Comparison of ENCODE assay signal across 24 cellular contexts in the genomic region with DNA sequence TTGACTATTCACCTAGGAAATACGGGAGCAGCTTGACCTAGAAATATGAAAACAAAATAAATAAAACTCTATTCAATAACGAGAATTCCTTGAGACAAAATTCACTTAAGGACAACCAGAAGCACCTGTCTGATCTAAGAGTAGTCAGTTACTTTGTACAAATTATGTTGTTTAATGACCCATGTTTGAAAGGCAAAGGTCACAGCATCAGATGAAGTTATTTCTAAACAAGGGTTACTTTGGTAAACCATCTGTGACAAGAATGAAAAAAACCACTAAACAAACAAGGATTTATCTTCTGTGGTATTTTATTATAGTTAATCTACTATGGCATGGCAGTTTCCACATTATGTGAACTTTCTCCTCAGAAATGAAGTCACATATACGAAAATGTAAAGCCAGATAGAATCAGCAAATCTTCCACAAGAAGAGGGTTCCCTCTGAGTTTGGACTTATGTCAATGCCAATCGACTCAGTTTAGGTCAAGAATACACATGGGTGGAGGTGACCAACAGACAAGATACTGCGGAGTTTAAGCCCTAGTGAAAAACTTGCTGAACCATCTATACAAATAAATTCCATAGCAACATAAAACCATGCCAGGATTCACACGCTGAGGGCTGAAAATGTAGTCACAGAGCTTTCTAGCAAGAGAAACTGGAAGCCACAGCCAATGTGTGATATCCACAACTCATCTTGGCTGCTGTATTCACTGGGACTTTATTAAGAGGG. TPM values are rescaled to one million over a fixed set of nuclear protein-coding genes. Genes with fewer than 3 reads are reported as not detected.
DNase-seq lines count a peak whose midpoint lies in the region; ATAC-seq, FAIRE-seq and TF ChIP-seq lines count a peak whose summit lies in the region.
"Had no signal": no experiment of that assay in that cellular context is flagged by ENCODE, and none has a peak within 500 bp of the region (broad histone marks: within the 10 kb centered on the region; RNA-seq: fewer than 3 reads in every experiment).

No MANE protein-coding gene starts in this region.

- no peak overlapping the region for H2BK5ac ChIP-seq in trophoblast cell (ENCODE audit: low read depth, low read length, poor library complexity)

- CTCF ChIA-PET in PC-3 (lab: Charles Lee) = no interaction called here
- CTCF ChIA-PET in endothelial cell of umbilical vein (lab: Charles Lee) = no interaction called here

- no peaks in the 10 kb centered on the region for H3K27me3 ChIP-seq in PC-3 (ENCODE audit: low read length)
- H3K27me3 ChIP-seq in endothelial cell of umbilical vein (ENCODE audit: control insufficient read depth in 2 of 2, insufficient read depth in 2 of 2, low read length in 2 of 2) = no peaks in the 10 kb centered on the region
- H3K27me3 ChIP-seq in trophoblast cell (ENCODE audit: insufficient read depth, low read length) = no peaks in the 10 kb centered on the region
- H3K27me3 ChIP-seq in ascending aorta = no peaks in the 10 kb centered on the region
- H3K27me3 ChIP-seq: BLaER1, MG63, SJSA1 had no signal

- H3K79me2 ChIP-seq in PC-3 (ENCODE audit: low read length) = no peaks in the 10 kb centered on the region
- H3K79me2 ChIP-seq in endothelial cell of umbilical vein (ENCODE audit: control insufficient read depth, insufficient read depth, low read length) = no peaks in the 10 kb centered on the region
- H3K79me2 ChIP-seq in trophoblast cell (ENCODE audit: control insufficient read depth, insufficient read depth, low read length, poor library complexity) = no peaks in the 10 kb centered on the region

- H4K20me1 ChIP-seq in PC-3 (ENCODE audit: low read length) = no peaks in the 10 kb centered on the region
- H4K20me1 ChIP-seq in endothelial cell of umbilical vein (replicated peaks; ENCODE audit: control insufficient read depth, extremely low read depth, insufficient read depth, low read length) = no peaks in the 10 kb centered on the region
- H4K20me1 ChIP-seq: BLaER1 had no signal

- no peaks in the 10 kb centered on the region for H3K9me1 ChIP-seq in endothelial cell of umbilical vein (replicated peaks; ENCODE audit: control insufficient read depth, extremely low read depth, insufficient read depth, low read length)

- TF ChIP-seq POLR2A in endothelial cell of umbilical vein (IDR thresholded peaks at IDR 0.05; ENCODE audit: low read depth, low read length) = no peak

- no peaks in the 10 kb centered on the region for H3K79me1 ChIP-seq in trophoblast cell (ENCODE audit: low read length)

- no peak overlapping the region for H2BK12ac ChIP-seq in trophoblast cell (ENCODE audit: low read length)

- H4K91ac ChIP-seq in trophoblast cell (ENCODE audit: low read depth, low read length) = no peak overlapping the region

- H3K4me2 ChIP-seq in PC-3 (ENCODE audit: low read length) (no peak overlapping the region), endothelial cell of umbilical vein (ENCODE audit: insufficient read depth, low read length) (no peak overlapping the region), trophoblast cell (ENCODE audit: low read length) (no peak overlapping the region)
- H3K4me2 ChIP-seq: BLaER1 had no signal

- H3K27ac ChIP-seq in PC-3 (ENCODE audit: low read length) (no peak overlapping the region), endothelial cell of umbilical vein (ENCODE audit: insufficient read depth, low read depth, low read length) (no peak overlapping the region), trophoblast cell (ENCODE audit: low read depth, low read length) (no peak overlapping the region), ascending aorta (no peak overlapping the region)
- H3K27ac ChIP-seq: BLaER1, HL-60, SJSA1 had no signal

- no peak overlapping the region for H2AFZ ChIP-seq in PC-3 (ENCODE audit: low read length)
- H2AFZ ChIP-seq in endothelial cell of umbilical vein (ENCODE audit: low read depth, low read length) = no peak overlapping the region
- no peak overlapping the region for H2AFZ ChIP-seq in trophoblast cell (ENCODE audit: insufficient read depth, low read length, poor library complexity)

- H3K9me2 ChIP-seq in PC-3 (replicated peaks; ENCODE audit: low read length) = no peaks in the 10 kb centered on the region

- H2AK5ac ChIP-seq in trophoblast cell (ENCODE audit: low read length) = no peak overlapping the region

- no TSS peak for BruUV-seq in PC-3 (replicated peaks; lab: Mats Ljungman, UMichigan)
- BruUV-seq in endothelial cell of umbilical vein (replicated peaks; lab: Mats Ljungman, UMichigan) = no TSS peak

- H4K12ac ChIP-seq in trophoblast cell (ENCODE audit: low read depth, low read length) = no peak overlapping the region

- peak; percentile 8 for FAIRE-seq in endothelial cell of umbilical vein (lab: Jason Lieb, UNC)
- FAIRE-seq: A204.1, G401.6, GM12891 had no signal

- no CpG with 5 or more reads among the region's 6 CpGs for WGBS in trophoblast cell (ENCODE audit: extremely low coverage, insufficient coverage, insufficient read length)

- no peak overlapping the region for H3K18ac ChIP-seq in trophoblast cell (ENCODE audit: low read length)

- H3K23ac ChIP-seq in trophoblast cell (ENCODE audit: low read length) = no peak overlapping the region

- H3K4me3 ChIP-seq in PC-3 (ENCODE audit: low read length) (no peak overlapping the region), endothelial cell of umbilical vein (replicated peaks in 1 of 3; ENCODE audit: insufficient read depth in 1 of 3, low read depth in 1 of 3, low read length in 3 of 3) (no peak overlapping the region), trophoblast cell (ENCODE audit: low read depth, low read length) (no peak overlapping the region), ascending aorta (no peak overlapping the region)
- H3K4me3 ChIP-seq: BLaER1, MG63, SJSA1 had no signal

- intact Hi-C loops in PC-3 (cut with micrococcal nuclease) = no loop called here
- intact Hi-C loops in endothelial cell of umbilical vein (cut with micrococcal nuclease) = no loop called here
- intact Hi-C loops in ascending aorta (cut with DNase I) = no loop called here

- H2BK120ac ChIP-seq in trophoblast cell (ENCODE audit: insufficient read depth, low read length, poor library complexity) = no peak overlapping the region

- DNase-seq in GM04503 (ENCODE audit: low read depth) (peak; percentile 8), PC-3 (peak; percentile 10), endothelial cell of umbilical vein (ENCODE audit: low read depth, low spot score) (no peak), trophoblast cell (peak; percentile 5 to 66), hypothalamus (lab: John Stamatoyannopoulos, UW) (no peak), ascending aorta (ENCODE audit: low spot score in 2 of 2) (no peak)
- DNase-seq in activated effector memory CD4-positive, alpha-beta T cell treated with Interleukin-2 at 50 U/mL for 16 hours = no peak
- DNase-seq: CD4-positive, alpha-beta T cell; DMS53; KBM-7; MG63; NCI-H2081; NCI-H2227 treated with DMSO at 0.1 percent for 48 hours; NCI-H526 treated with DMSO at 0.1 percent for 48 hours; Right ventricle myocardium superior; RPMI8226 had no signal

- H3K9ac ChIP-seq in PC-3 (ENCODE audit: low read length) = no peak overlapping the region
- H3K9ac ChIP-seq in endothelial cell of umbilical vein (replicated peaks; ENCODE audit: extremely low read depth, insufficient read depth, low read length) = no peak overlapping the region
- no peak overlapping the region for H3K9ac ChIP-seq in trophoblast cell (ENCODE audit: low read length)
- H3K9ac ChIP-seq: BLaER1 had no signal

- no peaks in the 10 kb centered on the region for H3F3A ChIP-seq in PC-3 (ENCODE audit: low read length, unreplicated experiment)

- H3K4me1 ChIP-seq in PC-3 (ENCODE audit: insufficient read depth, low read length) (no peaks in the 10 kb centered on the region; the same call in 1 of the 2 replicates), endothelial cell of umbilical vein (ENCODE audit: control insufficient read depth, extremely low read depth, insufficient read depth, low read length) (no peaks in the 10 kb centered on the region), trophoblast cell (ENCODE audit: control insufficient read depth in 1 of 2, insufficient read depth in 2 of 2, low read length in 2 of 2) (no peaks in the 10 kb centered on the region), ascending aorta (no peaks in the 10 kb centered on the region)
- H3K4me1 ChIP-seq: BLaER1, SJSA1 had no signal

- no peak overlapping the region for H4K8ac ChIP-seq in trophoblast cell (ENCODE audit: low read depth, low read length)

- H3K36me3 ChIP-seq in PC-3 (ENCODE audit: low read depth, low read length) (peaks cover 50% of the 10 kb centered on the region), endothelial cell of umbilical vein (ENCODE audit: control insufficient read depth in 2 of 2, extremely low read depth in 1 of 2, insufficient read depth in 2 of 2, low read length in 2 of 2) (peaks cover 11 to 17% of the 10 kb centered on the region in 2 experiments), trophoblast cell (ENCODE audit: control insufficient read depth in 1 of 2, insufficient read depth in 2 of 2, low read length in 2 of 2) (peaks cover 29 to 56% of the 10 kb centered on the region in 2 experiments), ascending aorta (peaks cover 11 to 23% of the 10 kb centered on the region in 2 donors)

- H3K9me3 ChIP-seq in PC-3 (ENCODE audit: low read length) = no peaks in the 10 kb centered on the region
- no peaks in the 10 kb centered on the region for H3K9me3 ChIP-seq in endothelial cell of umbilical vein (replicated peaks; ENCODE audit: control insufficient read depth, insufficient read depth, low read length)
- H3K9me3 ChIP-seq in trophoblast cell (ENCODE audit: insufficient read depth, low read depth, low read length) = peaks cover 9% of the 10 kb centered on the region
- H3K9me3 ChIP-seq in ascending aorta = no peaks in the 10 kb centered on the region
- H3K9me3 ChIP-seq: BLaER1, MG63, SJSA1 had no signal

- no peak overlapping the region for H3K14ac ChIP-seq in trophoblast cell (ENCODE audit: low read length)

- no peak for ATAC-seq in PC-3
- no peak for ATAC-seq in GM19467 (IDR thresholded peaks at IDR 0.05; ENCODE audit: unreplicated experiment)
- ATAC-seq: HCT116 had no signal

- TF ChIP-seq CTCF in PC-3 (conservative IDR thresholded peaks at IDR 0.05; ENCODE audit: low read depth, low read length) = no peak
- TF ChIP-seq CTCF in endothelial cell of umbilical vein (IDR thresholded peaks at IDR 0.05; ENCODE audit: extremely low read depth in 1 of 2, insufficient read depth in 1 of 2, low read depth in 1 of 2, low read length in 2 of 2) = no peak
- no peak for TF ChIP-seq CTCF in ascending aorta (IDR thresholded peaks at IDR 0.05)

- dilution Hi-C loops in endothelial cell of umbilical vein (cut with MboI; ENCODE audit: extremely low pct_ligation_motif_present, low sequenced_read_pairs) = no loop called here

- no peak overlapping the region for H3K4ac ChIP-seq in trophoblast cell (ENCODE audit: low read depth, low read length)

- POLR2A ChIA-PET in PC-3 (lab: Charles Lee; ENCODE audit: unreplicated experiment) = no interaction called here
- POLR2A ChIA-PET in endothelial cell of umbilical vein (lab: Charles Lee) = no interaction called here

RNA-seq across cellular contexts. Expression of gene NCAPD3, which starts 53.4 kb away (rescaled TPM):
- total RNA-seq in PC-3 (2014; rRNA removed) = 74.5 and 85.0 TPM in 2 replicates
- total RNA-seq in endothelial cell of umbilical vein = 42.6 and 43.8 TPM in 2 replicates
- 19.7 and 22.6 TPM in 2 replicates for polyA plus RNA-seq in endothelial cell of umbilical vein
- 22.3 and 25.2 TPM in 2 replicates for polyA plus RNA-seq in endothelial cell of umbilical vein (2011; cell fraction: cytosol; rRNA removed)
- 58.9 and 69.5 TPM in 2 replicates for polyA plus RNA-seq in endothelial cell of umbilical vein (2011; cell fraction: nucleus; rRNA removed)
- polyA plus RNA-seq in endothelial cell of umbilical vein (2012) = 23.6 and 30.5 TPM in 2 replicates
- 51.1 and 54.4 TPM in 2 replicates for polyA minus RNA-seq in endothelial cell of umbilical vein
- 74.8 TPM for polyA minus RNA-seq in endothelial cell of umbilical vein (2011; cell fraction: cytosol; rRNA and poly(A)+ RNA removed)
- polyA minus RNA-seq in endothelial cell of umbilical vein (2011; cell fraction: nucleus; rRNA and poly(A)+ RNA removed) = 42.2 and 56.5 TPM in 2 replicates
- polyA plus RNA-seq in trophoblast cell (2013) = 12.2 and 12.7 TPM in 2 replicates
- 4.8 TPM for total RNA-seq in ascending aorta

RNA-seq across cellular contexts. Expression of gene VPS26B, which starts 54.1 kb away (rescaled TPM):
- total RNA-seq in PC-3 (2014; rRNA removed) (49.2 and 53.9 TPM in 2 replicates), endothelial cell of umbilical vein (41.6 and 53.1 TPM in 2 replicates), ascending aorta (18.0 TPM)
- 38.0 and 40.2 TPM in 2 replicates for polyA plus RNA-seq in endothelial cell of umbilical vein
- polyA plus RNA-seq in endothelial cell of umbilical vein (2011; cell fraction: cytosol; rRNA removed) = 33.9 and 38.1 TPM in 2 replicates
- 108 and 115 TPM in 2 replicates for polyA plus RNA-seq in endothelial cell of umbilical vein (2011; cell fraction: nucleus; rRNA removed)
- 48.2 and 57.0 TPM in 2 replicates for polyA plus RNA-seq in endothelial cell of umbilical vein (2012)
- 62.9 and 72.5 TPM in 2 replicates for polyA minus RNA-seq in endothelial cell of umbilical vein
- polyA minus RNA-seq in endothelial cell of umbilical vein (2011; cell fraction: cytosol; rRNA and poly(A)+ RNA removed) = 18.4 TPM
- 36.8 and 41.5 TPM in 2 replicates for polyA minus RNA-seq in endothelial cell of umbilical vein (2011; cell fraction: nucleus; rRNA and poly(A)+ RNA removed)
- polyA plus RNA-seq in trophoblast cell (2013) = 21.9 and 22.7 TPM in 2 replicates

Comparison
In these comparisons a context has a peak if more than half of its experiments do, and no peak if none do; other contexts are left out.
1. DNase-seq: peak in GM04503 (single experiment), PC-3 (single experiment) and trophoblast cell (2 of 2); none in endothelial cell of umbilical vein (single experiment), activated effector memory CD4-positive, alpha-beta T cell treated with Interleukin-2 at 50 U/mL for 16 hours (single experiment), hypothalamus (0 of 51) and ascending aorta (0 of 2).